Comparison of ENCODE assay signal across 1 cellular context in genomic region chr2:235024951-235025773, GRCh38.
TF ChIP-seq lines count a peak whose summit lies in the region.

No MANE protein-coding gene starts in this region.

TF ChIP-seq in H1, 55 proteins besides CTCF, POLR2A, EP300 and RAD21:
- TF ChIP-seq ZNF274 (IDR thresholded peaks at IDR 0.05; ENCODE audit: borderline replicate concordance, extremely low read depth, low read length), result no peak
- TF ChIP-seq SRF (IDR thresholded peaks at IDR 0.05; ENCODE audit: low read depth, low read length), result no peak
- TF ChIP-seq TAF1 (IDR thresholded peaks at IDR 0.05; ENCODE audit: low read depth, low read length), result no peak
- TF ChIP-seq, protein P1, sequence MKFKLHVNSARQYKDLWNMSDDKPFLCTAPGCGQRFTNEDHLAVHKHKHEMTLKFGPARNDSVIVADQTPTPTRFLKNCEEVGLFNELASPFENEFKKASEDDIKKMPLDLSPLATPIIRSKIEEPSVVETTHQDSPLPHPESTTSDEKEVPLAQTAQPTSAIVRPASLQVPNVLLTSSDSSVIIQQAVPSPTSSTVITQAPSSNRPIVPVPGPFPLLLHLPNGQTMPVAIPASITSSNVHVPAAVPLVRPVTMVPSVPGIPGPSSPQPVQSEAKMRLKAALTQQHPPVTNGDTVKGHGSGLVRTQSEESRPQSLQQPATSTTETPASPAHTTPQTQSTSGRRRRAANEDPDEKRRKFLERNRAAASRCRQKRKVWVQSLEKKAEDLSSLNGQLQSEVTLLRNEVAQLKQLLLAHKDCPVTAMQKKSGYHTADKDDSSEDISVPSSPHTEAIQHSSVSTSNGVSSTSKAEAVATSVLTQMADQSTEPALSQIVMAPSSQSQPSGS (IDR thresholded peaks at IDR 0.05; ENCODE audit: low read length), result no peak
- TF ChIP-seq TAF7 (optimal IDR thresholded peaks at IDR 0.05; ENCODE audit: borderline replicate concordance, low read depth, low read length), result no peak
- TF ChIP-seq CREB1 (IDR thresholded peaks at IDR 0.05), result no peak
- TF ChIP-seq BRCA1 (IDR thresholded peaks at IDR 0.05; ENCODE audit: low read depth, low read length), result no peak
- no peak for TF ChIP-seq HDAC2 (IDR thresholded peaks at IDR 0.05; ENCODE audit: borderline replicate concordance in 1 of 2, low read depth in 2 of 2, low read length in 2 of 2)
- no peak for TF ChIP-seq SP1 (IDR thresholded peaks at IDR 0.05; ENCODE audit: low read depth, low read length)
- no peak for TF ChIP-seq ASH2L (IDR thresholded peaks at IDR 0.05; ENCODE audit: low read length)
- TF ChIP-seq TEAD4 (IDR thresholded peaks at IDR 0.05; ENCODE audit: low read depth, low read length), result no peak
- TF ChIP-seq TCF12 (IDR thresholded peaks at IDR 0.05; ENCODE audit: low read depth, low read length), result no peak
